Comparison of ENCODE assay signal across 8 cellular contexts in the genomic region with DNA sequence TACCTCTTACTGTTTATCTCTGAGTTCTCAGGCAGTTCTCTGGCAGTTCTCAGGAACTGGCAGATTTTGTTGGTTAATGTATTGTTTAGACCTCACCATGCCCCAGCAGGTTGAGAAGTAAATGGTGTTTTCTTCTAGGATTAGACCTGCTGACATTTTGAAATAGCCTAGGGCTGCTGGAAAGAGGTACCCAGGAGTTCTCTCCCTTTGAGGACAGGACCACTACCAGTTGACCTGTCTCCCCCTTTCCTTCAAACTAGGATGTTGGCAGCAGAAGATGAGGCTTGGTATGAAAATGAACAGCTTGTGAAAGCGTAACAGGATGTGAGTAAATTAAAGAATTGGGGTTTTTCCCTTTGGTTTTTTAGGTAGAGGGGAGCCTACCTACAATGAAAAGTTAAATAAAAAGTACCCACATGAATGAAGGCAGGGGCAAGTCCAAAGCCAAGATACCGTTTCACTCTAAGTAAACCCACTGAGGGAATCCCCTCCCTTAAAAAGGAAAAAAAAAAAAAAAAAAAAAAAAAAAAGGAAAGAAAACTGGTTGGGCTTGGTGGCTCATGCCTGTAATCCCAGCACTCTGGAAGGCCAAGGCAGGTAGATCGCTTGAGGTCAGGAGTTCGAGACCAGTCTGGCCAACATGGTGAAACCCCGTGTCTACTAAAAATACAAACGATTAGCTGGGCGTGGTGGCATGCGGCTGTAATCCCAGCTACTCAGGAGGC.
DNase-seq lines count a peak whose midpoint lies in the region; ATAC-seq, FAIRE-seq and TF ChIP-seq lines count a peak whose summit lies in the region.

No MANE protein-coding gene starts in this region.

- no peaks in the 10 kb centered on the region for H3K36me3 ChIP-seq in GM12878 (ENCODE audit: control insufficient read depth in 2 of 2, insufficient read depth in 2 of 2, low read length in 1 of 2)
- no peaks in the 10 kb centered on the region for H3K36me3 ChIP-seq in Karpas-422 (ENCODE audit: insufficient read depth, low read length)

- H3K27ac ChIP-seq in GM12878 (ENCODE audit: control insufficient read depth, insufficient read depth) (peak overlapping the region; percentile 76), Karpas-422 (ENCODE audit: low read length) (no peak overlapping the region)

- H3K9ac ChIP-seq in GM12878 (ENCODE audit: control insufficient read depth, insufficient read depth, low read length) (peak overlapping the region; percentile 38; the same call in 1 of the 2 replicates), Karpas-422 (ENCODE audit: low read length) (no peak overlapping the region)

- BruUV-seq in GM12878 (replicated peaks; lab: Mats Ljungman, UMichigan), result no TSS peak

- H3K4me1 ChIP-seq in GM12878 (ENCODE audit: control insufficient read depth, insufficient read depth, low read length), result peaks cover 29% of the 10 kb centered on the region
- H3K4me1 ChIP-seq in Karpas-422 (ENCODE audit: low read length), result no peaks in the 10 kb centered on the region

- 1% methylated on average over 8 of the region's 8 CpGs for WGBS in GM12878 (ENCODE audit: insufficient coverage, insufficient replicate concordance, low lambda C conversion rate, missing lambda C conversion rate)

- ATAC-seq in GM18499 (IDR thresholded peaks at IDR 0.05; ENCODE audit: insufficient read depth, unreplicated experiment) (peak; percentile 50), GM21515 (IDR thresholded peaks at IDR 0.05; ENCODE audit: unreplicated experiment) (peak; percentile 69), HG03439 (IDR thresholded peaks at IDR 0.05; ENCODE audit: unreplicated experiment) (peak; percentile 59), GM12878 (peak; percentile 83)

- no peak overlapping the region for H2AFZ ChIP-seq in GM12878 (ENCODE audit: control insufficient read depth, low read depth, low read length)
- no peak overlapping the region for H2AFZ ChIP-seq in Karpas-422 (ENCODE audit: low read length)

- intact Hi-C loops in GM12878 (cut with micrococcal nuclease; ENCODE audit: unreplicated experiment), result loop anchor here (1.0 to 2.0 kb wide), 3 partner anchors 24 to 114 kb away; no protein-coding TSS in a partner anchor

- SMC1A ChIA-PET in GM12878 (lab: Charles Lee; ENCODE audit: uncharacterized antibody, unreplicated experiment), result interaction anchor here (0.6 to 3.8 kb wide), 21 partner anchors 10 to 171 kb away, joined by 3 to 23 read pairs (median 4); no protein-coding TSS in a partner anchor

- no peaks in the 10 kb centered on the region for H4K20me1 ChIP-seq in GM12878 (ENCODE audit: control insufficient read depth, insufficient read depth)
- H4K20me1 ChIP-seq in Karpas-422 (ENCODE audit: insufficient read depth, low read depth, low read length), result no peaks in the 10 kb centered on the region

- peak; percentile 74 to 78; a peak in 3 of 4 replicates for TF ChIP-seq EP300 in GM12878 (IDR thresholded peaks at IDR 0.05; ENCODE audit: borderline replicate concordance in 1 of 2, control insufficient read depth in 1 of 2, low read depth in 2 of 2, low read length in 2 of 2)

- FAIRE-seq in GM12878 (lab: Jason Lieb, UNC), result peak; percentile 86

- DNase-seq in GM12878 (ENCODE audit: low read depth, low spot score) (peak; percentile 92), cerebellar cortex (ENCODE audit: low spot score) (no peak), glomerular visceral epithelial cell (ENCODE audit: extremely low spot score) (no peak), Karpas-422 (no peak), ecto neural progenitor cell (ENCODE audit: low spot score) (no peak)

- TF ChIP-seq CTCF in GM12878 (IDR thresholded peaks at IDR 0.05 in 2 of 3, conservative IDR thresholded peaks at IDR 0.05 in 1 of 3; ENCODE audit: control insufficient read depth in 2 of 3, extremely low read depth in 1 of 3, insufficient read depth in 1 of 3, low read depth in 3 of 3, low read length in 3 of 3), result no peak

- no peak for TF ChIP-seq POLR2A in GM12878 (IDR thresholded peaks at IDR 0.05; ENCODE audit: low read depth, low read length)

- peak overlapping the region; percentile 70 for H3K4me2 ChIP-seq in GM12878 (ENCODE audit: control insufficient read depth, insufficient read depth)
- H3K4me2 ChIP-seq in Karpas-422 (ENCODE audit: low read depth, low read length, poor library complexity, severe bottlenecking), result no peak overlapping the region

- CTCF ChIA-PET in GM12878 (lab: Yijun Ruan, JAX), result interaction anchor here (0.6 to 1.4 kb wide), 3 partner anchors 67 to 225 kb away, joined by 3 read pairs; no protein-coding TSS in a partner anchor

- POLR2A ChIA-PET in GM12878 (lab: Charles Lee), result interaction anchor here (0.6 kb wide), 2 partner anchors 228 to 321 kb away, joined by 3 read pairs; no protein-coding TSS in a partner anchor

- no peaks in the 10 kb centered on the region for H3K79me2 ChIP-seq in GM12878 (ENCODE audit: control insufficient read depth, insufficient read depth, low read length)
- no peaks in the 10 kb centered on the region for H3K79me2 ChIP-seq in Karpas-422 (ENCODE audit: low read length)

- no peak overlapping the region; the same call in 1 of the 2 replicates for H3K4me3 ChIP-seq in GM12878
- no peak overlapping the region for H3K4me3 ChIP-seq in Karpas-422 (ENCODE audit: low read length)

- H3K9me2 ChIP-seq in Karpas-422 (replicated peaks; ENCODE audit: insufficient read depth, low read length), result no peaks in the 10 kb centered on the region

- in situ Hi-C loops in GM12878 (cut with MboI), result loop anchor here (5.0 kb wide), 2 partner anchors 65 to 130 kb away; no protein-coding TSS in a partner anchor

- TF ChIP-seq RAD21 in GM12878 (IDR thresholded peaks at IDR 0.05; ENCODE audit: insufficient read depth, low read depth, low read length), result no peak

- no peaks in the 10 kb centered on the region for H3K9me3 ChIP-seq in GM12878 (replicated peaks; ENCODE audit: control insufficient read depth, insufficient read depth, low read length)
- H3K9me3 ChIP-seq in Karpas-422 (ENCODE audit: low read length), result no peaks in the 10 kb centered on the region

- H3K27me3 ChIP-seq in GM12878 (replicated peaks in 1 of 2; ENCODE audit: control insufficient read depth in 2 of 2, insufficient read depth in 2 of 2, low read length in 1 of 2) (no peaks in the 10 kb centered on the region), Karpas-422 (ENCODE audit: low read length) (no peaks in the 10 kb centered on the region)

- RAD21 ChIA-PET in GM12878 (lab: Charles Lee; ENCODE audit: unreplicated experiment), result interaction anchor here (0.7 to 3.7 kb wide), 17 partner anchors 17 to 293 kb away, joined by 3 to 20 read pairs (median 4); no protein-coding TSS in a partner anchor

TF ChIP-seq in GM12878, 131 proteins besides CTCF, POLR2A, EP300 and RAD21 (continues in another document):
- TF ChIP-seq MEF2A (IDR thresholded peaks at IDR 0.05; ENCODE audit: insufficient read depth, low read depth, low read length) (peak; percentile 44; the same call in 1 of the 2 replicates), YBX1 (IDR thresholded peaks at IDR 0.05) (no peak), MXI1 (IDR thresholded peaks at IDR 0.05; ENCODE audit: low read depth, low read length) (no peak), TCF12 (IDR thresholded peaks at IDR 0.05; ENCODE audit: low read depth, low read length) (peak; percentile 67; the same call in 1 of the 2 replicates), EED (IDR thresholded peaks at IDR 0.05; ENCODE audit: low read depth) (peak; percentile 95), SPI1 (IDR thresholded peaks at IDR 0.05; ENCODE audit: borderline replicate concordance, insufficient read depth, low read depth, low read length) (0 out of 2 replicates have a peak, but pooled peaks have one; percentile 30), JUNB (IDR thresholded peaks at IDR 0.05) (peak; percentile 97), ZNF622 (IDR thresholded peaks at IDR 0.05) (no peak), HDAC2 (IDR thresholded peaks at IDR 0.05) (no peak), TARDBP (IDR thresholded peaks at IDR 0.05; ENCODE audit: borderline replicate concordance) (peak; percentile 58; the same call in 1 of the 2 replicates), PML (IDR thresholded peaks at IDR 0.05; ENCODE audit: low read length) (peak; percentile 69; the same call in 1 of the 2 replicates), MYC (IDR thresholded peaks at IDR 0.05; ENCODE audit: insufficient read depth, insufficient read length, insufficient replicate concordance, low read length, severe bottlenecking) (no peak), BHLHE40 (IDR thresholded peaks at IDR 0.05; ENCODE audit: borderline replicate concordance in 1 of 2, low read depth in 2 of 2, low read length in 1 of 2) (peak; percentile 50 to 56; a peak in 1 of 4 replicates), IKZF2 (IDR thresholded peaks at IDR 0.05) (peak; percentile 90 to 94)
- TF ChIP-seq, protein P1, sequence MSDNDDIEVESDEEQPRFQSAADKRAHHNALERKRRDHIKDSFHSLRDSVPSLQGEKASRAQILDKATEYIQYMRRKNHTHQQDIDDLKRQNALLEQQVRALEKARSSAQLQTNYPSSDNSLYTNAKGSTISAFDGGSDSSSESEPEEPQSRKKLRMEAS (IDR thresholded peaks at IDR 0.05; ENCODE audit: low read depth, low read length), result no peak
- TF ChIP-seq, protein P2, sequence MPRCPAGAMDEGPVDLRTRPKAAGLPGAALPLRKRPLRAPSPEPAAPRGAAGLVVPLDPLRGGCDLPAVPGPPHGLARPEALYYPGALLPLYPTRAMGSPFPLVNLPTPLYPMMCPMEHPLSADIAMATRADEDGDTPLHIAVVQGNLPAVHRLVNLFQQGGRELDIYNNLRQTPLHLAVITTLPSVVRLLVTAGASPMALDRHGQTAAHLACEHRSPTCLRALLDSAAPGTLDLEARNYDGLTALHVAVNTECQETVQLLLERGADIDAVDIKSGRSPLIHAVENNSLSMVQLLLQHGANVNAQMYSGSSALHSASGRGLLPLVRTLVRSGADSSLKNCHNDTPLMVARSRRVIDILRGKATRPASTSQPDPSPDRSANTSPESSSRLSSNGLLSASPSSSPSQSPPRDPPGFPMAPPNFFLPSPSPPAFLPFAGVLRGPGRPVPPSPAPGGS (IDR thresholded peaks at IDR 0.05; ENCODE audit: borderline replicate concordance, insufficient read depth, low read depth, low read length, poor library complexity, severe bottlenecking), result peak; percentile 99
- TF ChIP-seq, protein P3, sequence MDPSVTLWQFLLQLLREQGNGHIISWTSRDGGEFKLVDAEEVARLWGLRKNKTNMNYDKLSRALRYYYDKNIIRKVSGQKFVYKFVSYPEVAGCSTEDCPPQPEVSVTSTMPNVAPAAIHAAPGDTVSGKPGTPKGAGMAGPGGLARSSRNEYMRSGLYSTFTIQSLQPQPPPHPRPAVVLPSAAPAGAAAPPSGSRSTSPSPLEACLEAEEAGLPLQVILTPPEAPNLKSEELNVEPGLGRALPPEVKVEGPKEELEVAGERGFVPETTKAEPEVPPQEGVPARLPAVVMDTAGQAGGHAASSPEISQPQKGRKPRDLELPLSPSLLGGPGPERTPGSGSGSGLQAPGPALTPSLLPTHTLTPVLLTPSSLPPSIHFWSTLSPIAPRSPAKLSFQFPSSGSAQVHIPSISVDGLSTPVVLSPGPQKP (IDR thresholded peaks at IDR 0.05; ENCODE audit: low read depth, low read length), result no peak; the same call in 1 of the 2 replicates
